16 cellular contexts compared by ENCODE assay signal in the genomic region with DNA sequence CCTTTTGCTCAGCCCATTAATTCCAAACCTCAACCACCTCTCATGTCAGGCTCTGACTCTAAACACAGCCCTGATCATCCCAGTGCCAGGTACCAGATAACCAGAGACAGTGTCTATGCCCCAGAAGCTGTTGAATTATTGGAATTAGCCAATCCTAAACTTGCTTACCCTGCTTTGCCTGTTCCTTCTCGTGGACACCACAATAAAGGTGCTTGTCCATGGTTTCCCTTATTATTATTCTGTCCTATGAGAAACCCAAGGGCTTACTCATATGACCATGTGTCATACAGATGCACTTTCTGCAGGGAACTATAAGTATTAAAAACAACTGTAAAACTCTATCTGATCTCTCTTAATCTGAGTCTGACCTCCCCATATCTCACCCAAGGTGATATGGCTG.
DNase-seq lines count a peak whose midpoint lies in the region; ATAC-seq and TF ChIP-seq lines count a peak whose summit lies in the region.
"Had no signal": no experiment of that assay in that cellular context is flagged by ENCODE, and none has a peak within 500 bp of the region (broad histone marks: within the 10 kb centered on the region; RNA-seq: fewer than 3 reads in every experiment).

No MANE protein-coding gene starts in this region.

- no peak overlapping the region for H3K4me3 Mint-ChIP-seq in MCF 10A (ENCODE audit: unreplicated experiment)
- H3K4me3 Mint-ChIP-seq: B cell; CD8-positive, alpha-beta T cell; H9 had no signal

- no peak for DNase-seq in MCF 10A (ENCODE audit: unreplicated experiment)
- DNase-seq in breast epithelium (ENCODE audit: low spot score in 2 of 2) = no peak
- peak; percentile 7 to 50 for DNase-seq in foreskin keratinocyte
- no peak for DNase-seq in activated gamma-delta T cell (lab: John Stamatoyannopoulos, UW)
- no peak for DNase-seq in OCI-M1 (lab: John Stamatoyannopoulos, UW)
- DNase-seq: Calu3; CD8-positive, alpha-beta T cell; DMS79 treated with DMSO at 0.1 percent for 48 hours; GF-D8; H9 had no signal

- ATAC-seq in esophagus mucosa (peak; percentile 98), foreskin keratinocyte (peak; percentile 85), HG03139 (IDR thresholded peaks at IDR 0.05; ENCODE audit: unreplicated experiment) (no peak)
- ATAC-seq: CD8-positive, alpha-beta T cell; GM12878 had no signal

- CTCF ChIA-PET in MCF 10A (lab: Yijun Ruan, JAX) = interaction anchor here (1.0 kb wide), 1 partner anchor 81 kb away, joined by 3 read pairs; no protein-coding TSS in a partner anchor

- POLR2A ChIA-PET in MCF 10A (lab: Yijun Ruan, JAX) = interaction anchor here (0.8 kb wide), 1 partner anchor 134 kb away, joined by 3 read pairs; no protein-coding TSS in a partner anchor

- H3K27ac ChIP-seq in breast epithelium = no peak overlapping the region
- H3K27ac ChIP-seq in foreskin keratinocyte = no peak overlapping the region
- H3K27ac ChIP-seq: BLaER1 treated with 17β-estradiol and CSF1 and Interleukin-3, amounts not matched to agents 10 nM and 100 nM; HL-60 had no signal

- H3K36me3 ChIP-seq in breast epithelium = no peaks in the 10 kb centered on the region
- H3K36me3 ChIP-seq: BLaER1 treated with 17β-estradiol and CSF1 and Interleukin-3, amounts not matched to agents 10 nM and 100 nM had no signal

- peaks cover 18% of the 10 kb centered on the region for H3K4me1 Mint-ChIP-seq in MCF 10A (ENCODE audit: insufficient read depth, unreplicated experiment)
- H3K4me1 Mint-ChIP-seq: B cell had no signal

- no TSS peak for BruUV-seq in MCF 10A (replicated peaks; lab: Mats Ljungman, UMichigan)

- no peaks in the 10 kb centered on the region for H3K27me3 ChIP-seq in breast epithelium
- no peaks in the 10 kb centered on the region for H3K27me3 ChIP-seq in foreskin keratinocyte
- H3K27me3 ChIP-seq: BLaER1 treated with 17β-estradiol and CSF1 and Interleukin-3, amounts not matched to agents 10 nM and 100 nM had no signal

- no peak overlapping the region for H3K4me3 ChIP-seq in breast epithelium
- H3K4me3 ChIP-seq: BLaER1 treated with 17β-estradiol and CSF1 and Interleukin-3, amounts not matched to agents 10 nM and 100 nM; GM12878 had no signal

- H3K9me3 Mint-ChIP-seq in MCF 10A (ENCODE audit: unreplicated experiment) = no peaks in the 10 kb centered on the region

- no peaks in the 10 kb centered on the region for H3K9me3 ChIP-seq in breast epithelium
- H3K9me3 ChIP-seq: BLaER1 treated with 17β-estradiol and CSF1 and Interleukin-3, amounts not matched to agents 10 nM and 100 nM had no signal

- intact Hi-C loops in MCF 10A (cut with micrococcal nuclease) (no loop called here), breast epithelium (cut with DNase I; ENCODE audit: low total_unique reads) (no loop called here)

- H3K4me1 ChIP-seq in breast epithelium = no peaks in the 10 kb centered on the region
- peaks cover 13% of the 10 kb centered on the region for H3K4me1 ChIP-seq in foreskin keratinocyte
- H3K4me1 ChIP-seq: BLaER1 treated with 17β-estradiol and CSF1 and Interleukin-3, amounts not matched to agents 10 nM and 100 nM had no signal

- TF ChIP-seq CTCF in MCF 10A (IDR thresholded peaks at IDR 0.05; ENCODE audit: unreplicated experiment) (no peak), breast epithelium (IDR thresholded peaks at IDR 0.05) (no peak), foreskin keratinocyte (conservative IDR thresholded peaks at IDR 0.05) (no peak)

- peak overlapping the region; percentile 10 for H3K27ac Mint-ChIP-seq in MCF 10A (ENCODE audit: low read depth, unreplicated experiment)
- H3K27ac Mint-ChIP-seq: B cell; CD8-positive, alpha-beta T cell had no signal

- TF ChIP-seq POLR2A in breast epithelium (IDR thresholded peaks at IDR 0.05) = no peak

- H3K36me3 Mint-ChIP-seq in MCF 10A (ENCODE audit: insufficient read depth, unreplicated experiment) = peaks cover 4% of the 10 kb centered on the region
- H3K36me3 Mint-ChIP-seq: CD8-positive, alpha-beta T cell had no signal

- no peaks in the 10 kb centered on the region for H3K27me3 Mint-ChIP-seq in MCF 10A (ENCODE audit: insufficient read depth, unreplicated experiment)
- H3K27me3 Mint-ChIP-seq: B cell had no signal

Comparison
In these comparisons a context has a peak if more than half of its experiments do, and no peak if none do; other contexts are left out.
1. DNase-seq: peak in foreskin keratinocyte (2 of 2); none in MCF 10A (single experiment), breast epithelium (0 of 2), activated gamma-delta T cell (single experiment) and OCI-M1 (single experiment).